Comparison of ENCODE assay signal across 20 cellular contexts in the genomic region with DNA sequence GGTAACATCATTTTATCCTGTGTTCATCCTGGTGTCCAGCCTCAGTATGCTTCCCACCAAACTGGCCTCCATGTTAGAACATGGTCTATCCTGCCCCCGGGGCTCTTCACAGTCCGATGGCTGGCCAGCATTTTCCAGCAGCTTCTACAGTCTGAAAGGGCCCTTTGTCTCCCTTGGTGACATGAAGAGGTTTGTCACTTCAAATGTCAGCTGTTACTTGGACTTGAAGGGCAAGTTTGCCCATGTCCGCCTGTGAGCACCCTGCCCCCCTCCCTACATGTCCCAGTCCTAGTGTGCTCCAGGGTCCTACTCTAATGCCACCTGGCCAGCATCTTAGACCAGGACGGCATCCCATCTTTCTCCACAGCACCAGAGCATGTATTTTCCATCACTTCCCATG.
"Had no signal": no experiment of that assay in that cellular context is flagged by ENCODE, and none has a peak within 500 bp of the region (broad histone marks: within the 10 kb centered on the region; RNA-seq: fewer than 3 reads in every experiment).

No MANE protein-coding gene starts in this region.

- DNase-seq: activated CD4-positive, CD25-positive, alpha-beta regulatory T cell treated with anti-CD3 and anti-CD28 coated beads, Interleukin-2, amount 50 U/mL, for 72 hours; effector memory CD4-positive, alpha-beta T cell; foreskin fibroblast; heart left ventricle; immature natural killer cell; left cardiac atrium; SK-N-SH; stimulated activated CD4-positive, alpha-beta T cell treated with anti-CD3 and anti-CD28 coated beads, Interleukin-15, amount 100 ng/mL, for 24 hours; stimulated activated CD4-positive, alpha-beta T cell treated with anti-CD3 and anti-CD28 coated beads, Interleukin-4, amount 100 ng/mL, for 1 hour; stimulated activated naive B cell treated with anti-CD40 and anti-IgM and Interleukin-4, amounts not matched to agents 10 μg/mL and 1 μg/mL and 100 μg/mL, for 72 hours; T-cell; T1000; transverse colon had no signal

- H3K4me3 Mint-ChIP-seq: activated T-helper 17 cell treated with anti-CD3 and anti-CD28 coated beads, Interleukin-2, amount 50 U/mL, for 72 hours; brain; central memory CD8-positive, alpha-beta T cell; immature natural killer cell; stimulated activated naive B cell treated with anti-CD40 and anti-IgM and Interleukin-4, amounts not matched to agents 10 μg/mL and 1 μg/mL and 100 μg/mL, for 72 hours; T-cell had no signal

- H3K9me3 ChIP-seq: heart left ventricle, neutrophil, SK-N-SH, transverse colon had no signal

- H3K9me3 Mint-ChIP-seq: activated naive CD4-positive, alpha-beta T cell treated with anti-CD3 and anti-CD28 coated beads, Interleukin-2, amount 50 U/mL, for 72 hours; activated T-helper 17 cell treated with anti-CD3 and anti-CD28 coated beads, Interleukin-2, amount 50 U/mL, for 72 hours; brain; central memory CD8-positive, alpha-beta T cell; immature natural killer cell; stimulated activated naive B cell treated with anti-CD40 and anti-IgM and Interleukin-4, amounts not matched to agents 10 μg/mL and 1 μg/mL and 100 μg/mL, for 72 hours; T-cell had no signal

- H3K4me3 ChIP-seq: heart left ventricle, lung, skin epidermis, transverse colon had no signal

- H3K27me3 ChIP-seq: heart left ventricle, neutrophil, transverse colon had no signal

- H3K27me3 Mint-ChIP-seq: activated T-helper 17 cell treated with anti-CD3 and anti-CD28 coated beads, Interleukin-2, amount 50 U/mL, for 72 hours; central memory CD8-positive, alpha-beta T cell; stimulated activated naive B cell treated with anti-CD40 and anti-IgM and Interleukin-4, amounts not matched to agents 10 μg/mL and 1 μg/mL and 100 μg/mL, for 72 hours; T-cell had no signal

- H3K4me1 ChIP-seq: heart left ventricle, transverse colon had no signal

- H3K27ac ChIP-seq: heart left ventricle, neutrophil, transverse colon had no signal

- H3K4me1 Mint-ChIP-seq: activated T-helper 17 cell treated with anti-CD3 and anti-CD28 coated beads, Interleukin-2, amount 50 U/mL, for 72 hours; brain; central memory CD8-positive, alpha-beta T cell had no signal

- H3K9ac ChIP-seq: SK-N-SH had no signal

- ATAC-seq: activated naive CD4-positive, alpha-beta T cell treated with anti-CD3 and anti-CD28 coated beads, Interleukin-2, amount 50 U/mL, for 72 hours; activated T-helper 17 cell treated with anti-CD3 and anti-CD28 coated beads, Interleukin-2, amount 50 U/mL, for 72 hours; heart left ventricle; left cardiac atrium; stimulated activated naive B cell treated with anti-CD40 and anti-IgM and Interleukin-4, amounts not matched to agents 10 μg/mL and 1 μg/mL and 100 μg/mL, for 72 hours; T-cell had no signal

- H3K27ac Mint-ChIP-seq: activated T-helper 17 cell treated with anti-CD3 and anti-CD28 coated beads, Interleukin-2, amount 50 U/mL, for 72 hours; immature natural killer cell; stimulated activated naive B cell treated with anti-CD40 and anti-IgM and Interleukin-4, amounts not matched to agents 10 μg/mL and 1 μg/mL and 100 μg/mL, for 72 hours had no signal

- H3K4me2 ChIP-seq: SK-N-SH had no signal
